ENCODE assay signal across 8 cellular contexts in the genomic region with DNA sequence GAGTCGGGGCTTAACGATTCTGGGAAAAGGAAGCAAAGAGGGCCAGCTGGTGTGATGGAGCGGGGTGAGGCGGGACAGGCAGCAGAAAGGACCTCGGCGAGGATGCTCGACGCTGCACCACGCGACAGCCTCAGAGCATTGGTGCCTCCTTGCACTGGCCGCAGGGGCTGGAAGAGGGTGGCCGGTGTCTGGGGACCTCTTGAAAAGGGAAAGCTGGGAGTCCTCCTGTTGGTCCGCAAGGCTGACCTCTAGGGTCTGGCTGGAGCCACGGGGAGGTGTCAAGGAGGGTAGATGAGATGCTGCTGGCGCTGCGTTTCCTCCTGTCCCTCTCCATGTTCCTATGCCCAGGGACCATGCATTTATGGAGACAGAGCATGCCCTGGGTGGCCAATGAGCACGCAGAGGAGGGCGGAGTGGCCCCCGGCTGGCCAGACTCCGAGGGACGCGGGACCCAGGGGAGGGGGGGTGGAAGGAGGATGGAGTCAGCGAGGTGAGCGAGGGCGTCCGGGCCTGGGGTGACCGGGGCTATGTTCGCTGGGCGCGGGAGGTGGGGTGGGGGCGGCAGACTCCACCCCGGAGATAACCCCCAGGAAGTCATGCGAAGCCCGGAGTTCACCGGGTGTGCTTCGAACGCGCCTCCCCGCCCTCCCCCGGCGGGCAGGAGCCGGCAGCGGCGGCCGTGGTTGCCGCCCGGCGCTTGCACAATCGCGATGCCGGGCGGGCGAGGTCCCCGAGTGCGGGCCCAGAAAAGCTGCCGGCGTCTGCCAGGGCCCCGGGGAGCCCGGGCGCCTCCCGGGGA. TPM values are rescaled to one million over a fixed set of nuclear protein-coding genes. Genes with fewer than 3 reads are reported as not detected.
DNase-seq lines count a peak whose midpoint lies in the region; ATAC-seq and TF ChIP-seq lines count a peak whose summit lies in the region.
"Had no signal": no experiment of that assay in that cellular context is flagged by ENCODE, and none has a peak within 500 bp of the region (broad histone marks: within the 10 kb centered on the region; RNA-seq: fewer than 3 reads in every experiment).

A gene (minus strand): TSS at position 334 of the 799 bp plus-strand sequence. CDS start 407 bp downstream, outside the sequence.

- H3K4me3 ChIP-seq in esophagus (ENCODE audit: low read depth in 1 of 2, low read length in 2 of 2) (peak within 1 kb of the TSS; percentile 13 to 29), rectal smooth muscle tissue (ENCODE audit: low read length) (peak within 1 kb of the TSS; percentile 15), uterus (no peak within 1 kb of the TSS), tibial artery (no peak within 1 kb of the TSS)

- in situ Hi-C loops in GM13976 (cut with MboI; ENCODE audit: low sequenced_read_pairs, unreplicated experiment), result no loop called here

- H3K27me3 ChIP-seq in esophagus (ENCODE audit: control insufficient read depth in 1 of 2, insufficient read depth in 2 of 2, low read length in 2 of 2) (peaks cover 0 to 6% of the 10 kb centered on the region in 2 donors), rectal smooth muscle tissue (ENCODE audit: control insufficient read depth, insufficient read depth, low read length) (peaks cover 17% of the 10 kb centered on the region), uterus (peaks cover 4 to 27% of the 10 kb centered on the region in 2 donors), tibial artery (peaks cover 0 to 71% of the 10 kb centered on the region in 2 donors)

- ATAC-seq in GM19467 (IDR thresholded peaks at IDR 0.05; ENCODE audit: unreplicated experiment), result no peak

- TF ChIP-seq CTCF in GM13976 (IDR thresholded peaks at IDR 0.05; ENCODE audit: borderline replicate concordance, control extremely low read depth, extremely low read depth, insufficient read depth, missing control alignments), result no peak
- no peak for TF ChIP-seq CTCF in uterus (IDR thresholded peaks at IDR 0.05)
- TF ChIP-seq CTCF in tibial artery (IDR thresholded peaks at IDR 0.05), result no peak

- no peak within 1 kb of the TSS for H3K9ac ChIP-seq in rectal smooth muscle tissue (ENCODE audit: low read length)
- H3K9ac ChIP-seq: KMS-11 had no signal

- no peaks in the 10 kb centered on the region for H3K9me3 ChIP-seq in esophagus (ENCODE audit: control insufficient read depth in 2 of 2, insufficient read depth in 1 of 2, low read depth in 1 of 2, low read length in 1 of 2)
- no peaks in the 10 kb centered on the region for H3K9me3 ChIP-seq in uterus
- H3K9me3 ChIP-seq in tibial artery, result no peaks in the 10 kb centered on the region

- H3K27ac ChIP-seq in esophagus (ENCODE audit: low read depth in 2 of 2, low read length in 1 of 2) (peak within 1 kb of the TSS; percentile 27 to 80), rectal smooth muscle tissue (ENCODE audit: low read depth, low read length) (no peak within 1 kb of the TSS), uterus (no peak within 1 kb of the TSS), tibial artery (no peak within 1 kb of the TSS)
- H3K27ac ChIP-seq: KMS-11 had no signal

- H3K4me1 ChIP-seq in esophagus (ENCODE audit: control insufficient read depth in 2 of 2, insufficient read depth in 2 of 2, low read length in 1 of 2) (peaks cover 6 to 17% of the 10 kb centered on the region in 2 donors), rectal smooth muscle tissue (ENCODE audit: control insufficient read depth, insufficient read depth, low read length) (no peaks in the 10 kb centered on the region), uterus (peaks cover 0 to 11% of the 10 kb centered on the region in 2 donors), tibial artery (peaks cover 0 to 21% (median 12%) of the 10 kb centered on the region in 4 donors)

- intact Hi-C loops in uterus (cut with DNase I; ENCODE audit: low total_unique reads), result no loop called here
- intact Hi-C loops in tibial artery (cut with DNase I; ENCODE audit: low total_unique reads), result no loop called here

- WGBS in esophagus, 2 donors, result 2 to 3% methylated on average over 55 to 61 of the region's 61 CpGs

- TF ChIP-seq POLR2A in uterus (IDR thresholded peaks at IDR 0.05), result peak in 1 of 2 donors; percentile 41

- H3K36me3 ChIP-seq in esophagus (ENCODE audit: control insufficient read depth in 2 of 2, insufficient read depth in 2 of 2, low read length in 1 of 2), result no peaks in the 10 kb centered on the region
- no peaks in the 10 kb centered on the region for H3K36me3 ChIP-seq in rectal smooth muscle tissue (ENCODE audit: control insufficient read depth, insufficient read depth, low read length)
- no peaks in the 10 kb centered on the region for H3K36me3 ChIP-seq in uterus
- H3K36me3 ChIP-seq in tibial artery, result no peaks in the 10 kb centered on the region

- peak; percentile 34 for DNase-seq in GM13976 (ENCODE audit: low spot score)
- DNase-seq in NOMO-1 treated with DMSO at 0.1 percent for 48 hours (lab: John Stamatoyannopoulos, UW; ENCODE audit: unreplicated experiment), result peak; percentile 18
- DNase-seq in uterus, result no peak
- DNase-seq in tibial artery, result no peak

RNA-seq across cellular contexts. Expression of the gene that starts here (rescaled TPM):
- 1 to 10 TPM in 1 of 2 donors, under 1 TPM in 1; 0.39 to 1.6 TPM for polyA plus RNA-seq in esophagus
- 1 to 10 TPM in 1 of 4 donors, not detected in 3; 4.8 TPM for total RNA-seq in uterus

Comparison
In these comparisons a context has a peak if more than half of its experiments do, and no peak if none do; other contexts are left out.
1. DNase-seq: peak in GM13976 (single experiment) and NOMO-1 treated with DMSO at 0.1 percent for 48 hours (single experiment); none in uterus (0 of 2) and tibial artery (0 of 2).
2. H3K27ac ChIP-seq: peak in esophagus (2 of 2); none in rectal smooth muscle tissue (single experiment), uterus (0 of 2) and tibial artery (0 of 2).
3. H3K4me3 ChIP-seq: peak in esophagus (2 of 2) and rectal smooth muscle tissue (single experiment); none in uterus (0 of 2) and tibial artery (0 of 2).